Comparison of ENCODE assay signal across 25 cellular contexts in the genomic region with DNA sequence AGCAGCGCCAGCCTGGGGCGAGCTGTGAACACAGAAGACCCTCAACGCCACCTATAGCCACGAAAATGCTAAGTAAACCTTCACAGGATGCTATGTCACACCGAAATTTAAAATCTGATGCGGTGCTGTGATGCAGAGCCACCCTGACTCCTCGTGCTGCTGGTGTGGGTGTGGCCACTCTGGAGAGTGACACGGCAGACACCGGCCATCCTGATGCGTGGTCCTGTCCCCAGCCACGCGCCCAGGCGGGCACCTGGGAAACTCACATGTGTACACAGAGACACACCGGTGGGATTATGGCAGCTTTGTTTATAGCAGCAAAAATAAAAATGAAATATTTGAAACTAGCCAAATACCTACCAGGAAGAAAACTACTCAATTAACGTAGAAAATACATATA.
"Had no signal": no experiment of that assay in that cellular context is flagged by ENCODE, and none has a peak within 500 bp of the region (broad histone marks: within the 10 kb centered on the region; RNA-seq: fewer than 3 reads in every experiment).

No MANE protein-coding gene starts in this region.

- H3K9me3 Mint-ChIP-seq: effector memory CD8-positive, alpha-beta T cell had no signal

- H3K27ac ChIP-seq: colonic mucosa, coronary artery, dorsolateral prefrontal cortex, epithelial cell of prostate, esophagus muscularis mucosa, esophagus squamous epithelium, foreskin keratinocyte, gastrocnemius medialis, gastroesophageal sphincter, heart left ventricle, heart right ventricle had no signal

- DNase-seq: colonic mucosa; cortex of kidney; dermis blood vessel endothelial cell; dorsolateral prefrontal cortex; effector CD4-positive, alpha-beta T cell; effector CD8-positive, alpha-beta T cell; effector memory CD4-positive, alpha-beta T cell; effector memory CD8-positive, alpha-beta T cell; erythroblast; esophagus squamous epithelium; foreskin fibroblast; foreskin keratinocyte; foreskin melanocyte; gastrocnemius medialis; glutamatergic neuron; head of caudate nucleus; heart left ventricle; heart right ventricle had no signal

- H3K36me3 ChIP-seq: colonic mucosa, esophagus muscularis mucosa, esophagus squamous epithelium, gastrocnemius medialis, gastroesophageal sphincter, heart left ventricle, heart right ventricle had no signal

- H3K9me3 ChIP-seq: colonic mucosa, esophagus muscularis mucosa, esophagus squamous epithelium, gastrocnemius medialis, gastroesophageal sphincter, heart left ventricle, heart right ventricle had no signal

- H3K4me1 ChIP-seq: colonic mucosa, foreskin keratinocyte, gastrocnemius medialis, heart left ventricle, heart right ventricle had no signal

- H3K27ac Mint-ChIP-seq: dendritic cell treated with granulocyte-macrophage colony-stimulating factor and Interleukin-4, amounts not matched to agents 40 ng/mL and 50 ng/mL, for 4 days; effector memory CD8-positive, alpha-beta T cell; endodermal cell had no signal

- H3K4me3 ChIP-seq: colonic mucosa, coronary artery, dorsolateral prefrontal cortex, esophagus muscularis mucosa, esophagus squamous epithelium, gastrocnemius medialis, gastroesophageal sphincter, heart left ventricle, heart right ventricle had no signal

- H3K27me3 ChIP-seq: colonic mucosa, foreskin keratinocyte had no signal

- ATAC-seq: effector memory CD8-positive, alpha-beta T cell; esophagus mucosa; foreskin keratinocyte; gastrocnemius medialis; gastroesophageal sphincter; heart left ventricle; heart right ventricle had no signal

- H3K4me3 Mint-ChIP-seq: dendritic cell treated with granulocyte-macrophage colony-stimulating factor and Interleukin-4, amounts not matched to agents 40 ng/mL and 50 ng/mL, for 4 days; effector memory CD8-positive, alpha-beta T cell; endodermal cell had no signal
